ENCODE assay signal across 25 cellular contexts in genomic region chr13:29805994-29806748, GRCh38. TPM values are rescaled to one million over a fixed set of nuclear protein-coding genes. Genes with fewer than 3 reads are reported as not detected.
DNase-seq lines count a peak whose midpoint lies in the region; ATAC-seq lines count a peak whose summit lies in the region.
"Had no signal": no experiment of that assay in that cellular context is flagged by ENCODE, and none has a peak within 500 bp of the region (broad histone marks: within the 10 kb centered on the region; RNA-seq: fewer than 3 reads in every experiment).

No MANE protein-coding gene starts in this region.

- no peaks in the 10 kb centered on the region for H3K27me3 Mint-ChIP-seq in activated T-cell treated with anti-CD3 and anti-CD28 coated beads, Interleukin-2, amount 50 U/mL, for 24 hours
- H3K27me3 Mint-ChIP-seq in natural killer cell treated with Interleukin-12 subunit alpha and Interleukin-12 subunit beta and Interleukin-15 and Interleukin-18, amount 100 ng/mL, for 72 hours = no peaks in the 10 kb centered on the region
- H3K27me3 Mint-ChIP-seq: activated CD8-positive, alpha-beta memory T cell treated with anti-CD3 and anti-CD28 coated beads, Interleukin-2, amount 10 ng/mL, durations not matched to agents 7 days and 5 days had no signal

- H3K36me3 Mint-ChIP-seq in activated T-cell treated with anti-CD3 and anti-CD28 coated beads, Interleukin-2, amount 50 U/mL, for 24 hours (ENCODE audit: low read depth) = no peaks in the 10 kb centered on the region
- H3K36me3 Mint-ChIP-seq in natural killer cell treated with Interleukin-12 subunit alpha and Interleukin-12 subunit beta and Interleukin-15 and Interleukin-18, amount 100 ng/mL, for 72 hours = no peaks in the 10 kb centered on the region
- H3K36me3 Mint-ChIP-seq: natural killer cell had no signal

- DNase-seq in activated T-cell treated with anti-CD3 and anti-CD28 coated beads, Interleukin-2, amount 50 U/mL, for 24 hours = peak; percentile 35
- DNase-seq in activated T-cell treated with anti-CD3 and anti-CD28 coated beads for 4 hours = no peak
- no peak for DNase-seq in natural killer cell treated with Interleukin-12 subunit alpha and Interleukin-12 subunit beta and Interleukin-15 and Interleukin-18, amount 100 ng/mL, for 72 hours (ENCODE audit: low spot score)
- no peak for DNase-seq in NCI-H2029 (lab: John Stamatoyannopoulos, UW)
- DNase-seq in kidney glomerular epithelial cell (lab: John Stamatoyannopoulos, UW) = no peak
- DNase-seq: activated CD8-positive, alpha-beta memory T cell treated with anti-CD3 and anti-CD28 coated beads, Interleukin-2, amount 10 ng/mL, durations not matched to agents 7 days and 5 days; caudate nucleus; effector CD8-positive, alpha-beta T cell; EL; hippocampal formation; Kasumi-1; left colon; mucosa of descending colon; natural killer cell; NCI-H1436 treated with DMSO at 0.1 percent for 48 hours; NCI-H226; occipital lobe; Peyer's patch; psoas muscle; SHP77; stomach; uterus had no signal

- H3K4me3 Mint-ChIP-seq in activated T-cell treated with anti-CD3 and anti-CD28 coated beads, Interleukin-2, amount 50 U/mL, for 24 hours = no peak overlapping the region
- peak overlapping the region; percentile 31 for H3K4me3 Mint-ChIP-seq in natural killer cell treated with Interleukin-12 subunit alpha and Interleukin-12 subunit beta and Interleukin-15 and Interleukin-18, amount 100 ng/mL, for 72 hours
- H3K4me3 Mint-ChIP-seq: activated CD8-positive, alpha-beta memory T cell treated with anti-CD3 and anti-CD28 coated beads, Interleukin-2, amount 10 ng/mL, durations not matched to agents 7 days and 5 days; natural killer cell had no signal

- ATAC-seq in GM18508 (IDR thresholded peaks at IDR 0.05; ENCODE audit: insufficient read depth, unreplicated experiment) = peak; percentile 48
- peak; percentile 47 for ATAC-seq in HG03432 (IDR thresholded peaks at IDR 0.05; ENCODE audit: unreplicated experiment)
- peak; percentile 81 to 90 for ATAC-seq in natural killer cell treated with Interleukin-12 subunit alpha and Interleukin-12 subunit beta and Interleukin-15 and Interleukin-18, amount 100 ng/mL, for 72 hours
- ATAC-seq: activated CD8-positive, alpha-beta memory T cell treated with anti-CD3 and anti-CD28 coated beads, Interleukin-2, amount 10 ng/mL, durations not matched to agents 7 days and 5 days; mucosa of descending colon; psoas muscle; sciatic nerve had no signal

- peaks cover 44% of the 10 kb centered on the region for H3K4me1 Mint-ChIP-seq in activated T-cell treated with anti-CD3 and anti-CD28 coated beads, Interleukin-2, amount 50 U/mL, for 24 hours (ENCODE audit: low read depth)
- peaks cover 15 to 29% of the 10 kb centered on the region in 2 donors for H3K4me1 Mint-ChIP-seq in natural killer cell treated with Interleukin-12 subunit alpha and Interleukin-12 subunit beta and Interleukin-15 and Interleukin-18, amount 100 ng/mL, for 72 hours (ENCODE audit: low read depth in 2 of 2)

- no peak overlapping the region for H3K27ac Mint-ChIP-seq in activated T-cell treated with anti-CD3 and anti-CD28 coated beads, Interleukin-2, amount 50 U/mL, for 24 hours
- H3K27ac Mint-ChIP-seq in natural killer cell treated with Interleukin-12 subunit alpha and Interleukin-12 subunit beta and Interleukin-15 and Interleukin-18, amount 100 ng/mL, for 72 hours = no peak overlapping the region
- H3K27ac Mint-ChIP-seq: activated CD8-positive, alpha-beta memory T cell treated with anti-CD3 and anti-CD28 coated beads, Interleukin-2, amount 10 ng/mL, durations not matched to agents 7 days and 5 days; natural killer cell had no signal

- no peaks in the 10 kb centered on the region for H3K9me3 Mint-ChIP-seq in activated T-cell treated with anti-CD3 and anti-CD28 coated beads, Interleukin-2, amount 50 U/mL, for 24 hours
- no peaks in the 10 kb centered on the region for H3K9me3 Mint-ChIP-seq in natural killer cell treated with Interleukin-12 subunit alpha and Interleukin-12 subunit beta and Interleukin-15 and Interleukin-18, amount 100 ng/mL, for 72 hours
- H3K9me3 Mint-ChIP-seq: natural killer cell had no signal

RNA-seq across cellular contexts. Expression of gene UBL3, which starts 44.2 kb away (rescaled TPM):
- 10 to 100 TPM in 1 of 2 donors, 1 to 10 TPM in 1; 7.8 to 10.5 TPM for total RNA-seq in natural killer cell treated with Interleukin-12 subunit alpha and Interleukin-12 subunit beta and Interleukin-15 and Interleukin-18, amount 100 ng/mL, for 72 hours
